1 cellular context compared by ENCODE assay signal in the genomic region with DNA sequence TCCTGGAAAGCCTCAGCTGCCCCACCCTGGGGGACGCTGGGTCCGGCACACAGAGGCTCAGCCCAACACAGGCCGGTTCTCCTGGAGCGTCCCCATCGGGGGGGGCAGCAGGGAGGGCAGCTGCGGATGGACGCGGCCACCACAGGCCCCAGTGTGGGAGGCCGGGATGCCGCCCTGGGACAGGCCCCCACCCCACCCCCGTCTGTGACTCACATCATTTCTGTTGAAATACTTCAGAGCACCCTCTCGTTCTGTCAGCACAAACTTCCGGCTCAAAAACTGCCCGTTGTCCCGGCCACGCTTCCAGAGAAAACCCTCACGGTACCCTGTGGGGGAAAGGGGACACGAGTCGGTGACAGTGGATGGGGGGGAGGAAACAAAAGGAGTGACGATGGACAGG.
A peak's percentile ranks its signal among the peaks of the same experiment; 100 is the strongest.
TF ChIP-seq lines count a peak whose summit lies in the region.

No MANE protein-coding gene starts in this region.

TF ChIP-seq in K562, 482 proteins besides CTCF, POLR2A, EP300 and RAD21 (continues in another document):
- TF ChIP-seq SMARCE1 (IDR thresholded peaks at IDR 0.05) (0 out of 2 replicates have a peak, but pooled peaks have one; percentile 36), ZFX (CRISPR knock-in tag; IDR thresholded peaks at IDR 0.05) (peak; percentile 2; the same call in 1 of the 2 replicates), SMARCA5 (IDR thresholded peaks at IDR 0.05) (0 out of 2 replicates have a peak, but pooled peaks have one; percentile 27), PHF8 (IDR thresholded peaks at IDR 0.05; ENCODE audit: borderline replicate concordance, low read length) (peak; percentile 28; the same call in 1 of the 2 replicates), EGR1 (conservative IDR thresholded peaks at IDR 0.05) (peak; percentile 26; the same call in 1 of the 2 replicates), FOXJ2 (tag; IDR thresholded peaks at IDR 0.05) (no peak), BRCA1 (IDR thresholded peaks at IDR 0.05) (no peak), BRCA1 (CRISPR knock-in tag; IDR thresholded peaks at IDR 0.05) (no peak), ZC3H8 (IDR thresholded peaks at IDR 0.05) (no peak), SMARCA4 (IDR thresholded peaks at IDR 0.05) (peak; percentile 67; the same call in 1 of the 2 replicates), MEIS2 (IDR thresholded peaks at IDR 0.05; ENCODE audit: partially characterized antibody) (peak; percentile 38), CCAR2 (IDR thresholded peaks at IDR 0.05; ENCODE audit: low read depth, low read length) (no peak), LARP7 (IDR thresholded peaks at IDR 0.05) (0 out of 2 replicates have a peak, but pooled peaks have one; percentile 72), ZNF511 (CRISPR knock-in tag; IDR thresholded peaks at IDR 0.05) (0 out of 2 replicates have a peak, but pooled peaks have one; percentile 31), KAT7 (CRISPR knock-in tag; IDR thresholded peaks at IDR 0.05; ENCODE audit: borderline replicate concordance) (no peak), POLR2G (IDR thresholded peaks at IDR 0.05; ENCODE audit: low read depth, low read length) (peak; percentile 62), PRDM10 (IDR thresholded peaks at IDR 0.05; ENCODE audit: partially characterized antibody) (peak; percentile 73), HBP1 (CRISPR knock-in tag; IDR thresholded peaks at IDR 0.05) (no peak), PHB2 (IDR thresholded peaks at IDR 0.05; ENCODE audit: low read depth) (no peak), PPARD (CRISPR knock-in tag; IDR thresholded peaks at IDR 0.05) (no peak), TFAP4 (CRISPR knock-in tag; IDR thresholded peaks at IDR 0.05; ENCODE audit: borderline replicate concordance) (peak; percentile 50; the same call in 1 of the 2 replicates), CEBPB (tag; IDR thresholded peaks at IDR 0.05) (0 out of 2 replicates have a peak, but pooled peaks have one; percentile 32), DPF2 (IDR thresholded peaks at IDR 0.05) (peak; percentile 41), NCOA6 (IDR thresholded peaks at IDR 0.05) (no peak), SFPQ (IDR thresholded peaks at IDR 0.05; ENCODE audit: low read depth, low read length) (no peak), SPI1 (IDR thresholded peaks at IDR 0.05; ENCODE audit: borderline replicate concordance, low read depth, low read length) (no peak), ASH1L (IDR thresholded peaks at IDR 0.05; ENCODE audit: borderline replicate concordance, low read depth, partially characterized antibody) (no peak), PHF21A (IDR thresholded peaks at IDR 0.05; ENCODE audit: borderline replicate concordance, low read depth) (no peak), ZBTB40 (IDR thresholded peaks at IDR 0.05) (peak; percentile 15; the same call in 1 of the 2 replicates), ZBTB40 (CRISPR knock-in tag; IDR thresholded peaks at IDR 0.05) (no peak), PCBP1 (IDR thresholded peaks at IDR 0.05; ENCODE audit: low read depth, low read length, poor library complexity, severe bottlenecking) (no peak), PRPF4 (IDR thresholded peaks at IDR 0.05; ENCODE audit: insufficient read depth, low read depth, low read length, poor library complexity, severe bottlenecking) (no peak), ETV5 (CRISPR knock-in tag; IDR thresholded peaks at IDR 0.05; ENCODE audit: low read depth) (peak; percentile 76; the same call in 1 of the 2 replicates), SMARCC2 (IDR thresholded peaks at IDR 0.05; ENCODE audit: low read depth) (no peak), SAFB2 (IDR thresholded peaks at IDR 0.05; ENCODE audit: borderline replicate concordance, low read depth, low read length, severe bottlenecking) (no peak), VEZF1 (CRISPR knock-in tag; IDR thresholded peaks at IDR 0.05) (peak; percentile 80), RAD51 (IDR thresholded peaks at IDR 0.05; ENCODE audit: borderline replicate concordance, low read depth) (no peak), ZNF445 (CRISPR knock-in tag; IDR thresholded peaks at IDR 0.05; ENCODE audit: low read depth) (no peak), MAZ (CRISPR knock-in tag; conservative IDR thresholded peaks at IDR 0.05 in 1 of 2, IDR thresholded peaks at IDR 0.05 in 1 of 2) (peak; percentile 78 to 84)
- TF ChIP-seq, protein P1, sequence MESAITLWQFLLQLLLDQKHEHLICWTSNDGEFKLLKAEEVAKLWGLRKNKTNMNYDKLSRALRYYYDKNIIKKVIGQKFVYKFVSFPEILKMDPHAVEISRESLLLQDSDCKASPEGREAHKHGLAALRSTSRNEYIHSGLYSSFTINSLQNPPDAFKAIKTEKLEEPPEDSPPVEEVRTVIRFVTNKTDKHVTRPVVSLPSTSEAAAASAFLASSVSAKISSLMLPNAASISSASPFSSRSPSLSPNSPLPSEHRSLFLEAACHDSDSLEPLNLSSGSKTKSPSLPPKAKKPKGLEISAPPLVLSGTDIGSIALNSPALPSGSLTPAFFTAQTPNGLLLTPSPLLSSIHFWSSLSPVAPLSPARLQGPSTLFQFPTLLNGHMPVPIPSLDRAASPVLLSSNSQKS (CRISPR knock-in tag; IDR thresholded peaks at IDR 0.05) = no peak
